Comparison of ENCODE assay signal across 19 cellular contexts in the genomic region with DNA sequence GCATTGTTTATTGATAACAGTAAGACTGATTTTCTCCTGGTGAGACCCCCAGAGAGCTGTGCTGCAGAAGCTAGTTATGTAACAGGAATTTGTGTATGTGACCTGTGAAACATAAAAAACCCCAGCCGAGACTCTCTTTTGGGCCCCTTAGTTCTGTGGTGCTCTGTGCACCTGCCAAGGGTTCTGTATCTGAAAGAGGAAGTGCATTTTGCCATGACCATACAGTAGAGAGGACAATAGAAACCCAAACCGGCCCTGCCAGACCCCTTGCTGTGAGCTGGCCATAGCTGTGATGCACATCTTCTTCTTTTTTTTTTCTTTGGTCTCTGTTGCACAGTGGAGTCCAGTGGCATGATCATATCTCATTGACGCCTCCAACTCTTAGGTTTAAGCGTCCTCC. TPM values are rescaled to one million over a fixed set of nuclear protein-coding genes. Genes with fewer than 3 reads are reported as not detected.
"Had no signal": no experiment of that assay in that cellular context is flagged by ENCODE, and none has a peak within 500 bp of the region (broad histone marks: within the 10 kb centered on the region; RNA-seq: fewer than 3 reads in every experiment).

No MANE protein-coding gene starts in this region.

- H3K4me1 ChIP-seq: tibial artery, vagina had no signal

- H3K9me3 ChIP-seq: neutrophil, right atrium auricular region, tibial artery, vagina had no signal

- DNase-seq: activated CD4-positive, alpha-beta T cell treated with anti-CD3 and anti-CD28 coated beads, Interleukin-2, amount 50 U/mL, for 4 hours; activated CD4-positive, CD25-positive, alpha-beta regulatory T cell treated with anti-CD3 and anti-CD28 coated beads, Interleukin-2, amount 50 U/mL, for 72 hours; activated gamma-delta T cell; activated T-cell treated with anti-CD3 and anti-CD28 coated beads, Interleukin-2, amount 50 U/mL, for 4 hours; anterior cingulate cortex; dorsolateral prefrontal cortex; glutamatergic neuron; naive thymus-derived CD8-positive, alpha-beta T cell; posterior cingulate gyrus; small intestine; tibial artery had no signal

- H3K36me3 ChIP-seq: neutrophil, right atrium auricular region, tibial artery, vagina had no signal

- H3K36me3 Mint-ChIP-seq: activated naive CD8-positive, alpha-beta T cell had no signal

- H3K9me3 Mint-ChIP-seq: activated T-cell treated with anti-CD3 and anti-CD28 coated beads, Interleukin-2, amount 50 U/mL, for 4 hours had no signal

- H3K4me3 ChIP-seq: dorsolateral prefrontal cortex, right atrium auricular region, tibial artery, vagina had no signal

- ATAC-seq: activated T-cell treated with anti-CD3 and anti-CD28 coated beads, Interleukin-2, amount 50 U/mL, for 4 hours; esophagus mucosa; naive thymus-derived CD8-positive, alpha-beta T cell had no signal

- H3K4me3 Mint-ChIP-seq: activated naive CD8-positive, alpha-beta T cell; activated T-cell treated with anti-CD3 and anti-CD28 coated beads, Interleukin-2, amount 50 U/mL, for 4 hours; naive thymus-derived CD8-positive, alpha-beta T cell had no signal

- H3K27ac ChIP-seq: dorsolateral prefrontal cortex, neutrophil, right atrium auricular region, tibial artery, vagina had no signal

- H3K27ac Mint-ChIP-seq: activated naive CD8-positive, alpha-beta T cell; naive thymus-derived CD8-positive, alpha-beta T cell had no signal

- H3K27me3 Mint-ChIP-seq: activated naive CD8-positive, alpha-beta T cell had no signal

RNA-seq across cellular contexts. Expression of gene APOL5, which starts 31.4 kb away (rescaled TPM):
- total RNA-seq: activated T-cell treated with anti-CD3 and anti-CD28 coated beads, Interleukin-2, amount 50 U/mL, for 4 hours; bronchial epithelial cell; esophagus mucosa; lung microvascular endothelial cell; mononuclear cell; naive thymus-derived CD8-positive, alpha-beta T cell; vagina had no signal
